In genomic region chr9:109299901-109300300, GRCh38 we compare ENCODE assay signal across 27 cellular contexts. TPM values are rescaled to one million over a fixed set of nuclear protein-coding genes. Genes with fewer than 3 reads are reported as not detected.
"Had no signal": no experiment of that assay in that cellular context is flagged by ENCODE, and none has a peak within 500 bp of the region (broad histone marks: within the 10 kb centered on the region; RNA-seq: fewer than 3 reads in every experiment).

No MANE protein-coding gene starts in this region.

- H3K36me3 ChIP-seq: left lung, lower lobe of right lung, pancreas, prostate gland, spleen, transverse colon, upper lobe of left lung, vagina had no signal

- H3K36me3 Mint-ChIP-seq: immature natural killer cell; naive B cell; natural killer cell; stimulated activated effector memory CD8-positive, alpha-beta T cell treated with anti-CD3 and anti-CD28 coated beads, Interleukin-12 subunit alpha, Interleukin-12 subunit beta, amount 100 ng/mL, for 72 hours had no signal

- H3K9me3 Mint-ChIP-seq: natural killer cell; stimulated activated effector memory CD8-positive, alpha-beta T cell treated with anti-CD3 and anti-CD28 coated beads, Interleukin-12 subunit alpha, Interleukin-12 subunit beta, amount 100 ng/mL, for 72 hours; stimulated activated naive CD8-positive, alpha-beta T cell treated with anti-CD3 and anti-CD28 coated beads, Interleukin-15, amount 100 ng/mL, for 72 hours had no signal

- DNase-seq: hypothalamus; immature natural killer cell; kidney; left colon; left lung; lower lobe of right lung; mammary epithelial cell; mesenchymal stem cell; naive B cell; natural killer cell; nucleus accumbens; pancreas; posterior cingulate gyrus; retina; right cardiac atrium; spleen; stimulated activated CD4-positive, alpha-beta T cell treated with anti-CD3 and anti-CD28 coated beads, Interleukin-4, amount 100 ng/mL, for 24 hours; stimulated activated naive CD4-positive, alpha-beta T cell treated with Interleukin-2 at 50 U/mL for 16 hours; stimulated activated naive CD8-positive, alpha-beta T cell treated with anti-CD3 and anti-CD28 coated beads, Interleukin-15, amount 100 ng/mL, for 72 hours; substantia nigra; transverse colon; upper lobe of left lung had no signal

- H3K4me1 Mint-ChIP-seq: naive B cell, natural killer cell had no signal

- H3K4me3 Mint-ChIP-seq: immature natural killer cell; natural killer cell; stimulated activated effector memory CD8-positive, alpha-beta T cell treated with anti-CD3 and anti-CD28 coated beads, Interleukin-12 subunit alpha, Interleukin-12 subunit beta, amount 100 ng/mL, for 72 hours; stimulated activated naive CD8-positive, alpha-beta T cell treated with anti-CD3 and anti-CD28 coated beads, Interleukin-15, amount 100 ng/mL, for 72 hours had no signal

- H3K9me3 ChIP-seq: left lung, lower lobe of right lung, pancreas, prostate gland, spleen, transverse colon, upper lobe of left lung, vagina had no signal

- H3K4me3 ChIP-seq: left lung, lower lobe of right lung, pancreas, prostate gland, skin epidermis, spleen, transverse colon, upper lobe of left lung, vagina had no signal

- ATAC-seq: left colon; left lung; lower lobe of right lung; natural killer cell; pancreas; right cardiac atrium; sciatic nerve; stimulated activated effector memory CD8-positive, alpha-beta T cell treated with anti-CD3 and anti-CD28 coated beads, Interleukin-12 subunit alpha, Interleukin-12 subunit beta, amount 100 ng/mL, for 72 hours; stimulated activated naive CD8-positive, alpha-beta T cell treated with anti-CD3 and anti-CD28 coated beads, Interleukin-15, amount 100 ng/mL, for 72 hours had no signal

- H3K4me1 ChIP-seq: left lung, lower lobe of right lung, prostate gland, upper lobe of left lung, vagina had no signal

- H3K27ac ChIP-seq: left lung, lower lobe of right lung, pancreas, prostate gland, skin epidermis, spleen, upper lobe of left lung, vagina had no signal

- H3K27me3 ChIP-seq: pancreas, transverse colon, upper lobe of left lung, vagina had no signal

- H3K27ac Mint-ChIP-seq: immature natural killer cell; natural killer cell; stimulated activated effector memory CD8-positive, alpha-beta T cell treated with anti-CD3 and anti-CD28 coated beads, Interleukin-12 subunit alpha, Interleukin-12 subunit beta, amount 100 ng/mL, for 72 hours; stimulated activated naive CD8-positive, alpha-beta T cell treated with anti-CD3 and anti-CD28 coated beads, Interleukin-15, amount 100 ng/mL, for 72 hours had no signal

RNA-seq across cellular contexts. Expression of gene EPB41L4B, which starts 21.0 kb away (rescaled TPM):
- total RNA-seq: natural killer cell had no signal
